In genomic region chr4:7067523-7068278, GRCh38 we compare ENCODE assay signal across 1 cellular context.
TF ChIP-seq lines count a peak whose summit lies in the region.

GRPEL1 (minus strand) TSS chr4:7068064; CDS start chr4:7068032, 32 bp downstream.

TF ChIP-seq in GM12878, 131 proteins besides CTCF, POLR2A, EP300 and RAD21 (continued from another document):
- TF ChIP-seq SMC3 (IDR thresholded peaks at IDR 0.05; ENCODE audit: borderline replicate concordance, low read length), result no peak
- TF ChIP-seq SIX5 (IDR thresholded peaks at IDR 0.05; ENCODE audit: low read depth, low read length, severe bottlenecking), result peak; percentile 4
- no peak for TF ChIP-seq TCF3 (IDR thresholded peaks at IDR 0.05; ENCODE audit: borderline replicate concordance, insufficient read depth, low read depth, low read length)
- no peak for TF ChIP-seq BCL11A (IDR thresholded peaks at IDR 0.05; ENCODE audit: low read depth, low read length)
- 0 out of 2 replicates have a peak, but pooled peaks have one; percentile 79 for TF ChIP-seq HDAC2 (IDR thresholded peaks at IDR 0.05)
- TF ChIP-seq ZBTB4 (CRISPR knock-in tag; IDR thresholded peaks at IDR 0.05), result no peak
- TF ChIP-seq BACH1 (IDR thresholded peaks at IDR 0.05; ENCODE audit: borderline replicate concordance), result peak; percentile 26; the same call in 1 of the 2 replicates
- TF ChIP-seq MYC (IDR thresholded peaks at IDR 0.05; ENCODE audit: insufficient read depth, insufficient read length, insufficient replicate concordance, low read length, severe bottlenecking), result peak; percentile 47
- TF ChIP-seq PKNOX1 (IDR thresholded peaks at IDR 0.05), result peak; percentile 99
- TF ChIP-seq SUPT20H (IDR thresholded peaks at IDR 0.05; ENCODE audit: borderline replicate concordance, control insufficient read depth, low read depth, low read length), result no peak
- peak; percentile 38 for TF ChIP-seq USF1 (IDR thresholded peaks at IDR 0.05; ENCODE audit: borderline replicate concordance, extremely low read length, insufficient read depth, low read depth, low read length)
- TF ChIP-seq NFXL1 (IDR thresholded peaks at IDR 0.05; ENCODE audit: borderline replicate concordance), result no peak
- no peak for TF ChIP-seq BRCA1 (IDR thresholded peaks at IDR 0.05; ENCODE audit: low read depth, low read length)
- no peak for TF ChIP-seq ZNF24 (IDR thresholded peaks at IDR 0.05)
- no peak for TF ChIP-seq E2F4 (IDR thresholded peaks at IDR 0.05; ENCODE audit: low read depth, low read length)
- peak; percentile 75; the same call in 1 of the 2 replicates for TF ChIP-seq NR2F1 (conservative IDR thresholded peaks at IDR 0.05)
- no peak for TF ChIP-seq MTA2 (IDR thresholded peaks at IDR 0.05; ENCODE audit: low read depth)
- no peak for TF ChIP-seq CUX1 (IDR thresholded peaks at IDR 0.05; ENCODE audit: insufficient replicate concordance, low read depth, low read length)
- no peak for TF ChIP-seq SRF (IDR thresholded peaks at IDR 0.05; ENCODE audit: low read depth in 2 of 2, low read length in 2 of 2)
- TF ChIP-seq CBX5 (IDR thresholded peaks at IDR 0.05; ENCODE audit: low read depth), result no peak
- no peak for TF ChIP-seq MYB (IDR thresholded peaks at IDR 0.05; ENCODE audit: borderline replicate concordance, low read depth, low read length)
- no peak for TF ChIP-seq ZBTB11 (CRISPR knock-in tag; IDR thresholded peaks at IDR 0.05)
- TF ChIP-seq SREBF2 (IDR thresholded peaks at IDR 0.05; ENCODE audit: low read length), result no peak
- TF ChIP-seq DPF2 (IDR thresholded peaks at IDR 0.05), result peak; percentile 91
- TF ChIP-seq FOS (IDR thresholded peaks at IDR 0.05; ENCODE audit: borderline replicate concordance, extremely low read depth, insufficient read length), result peak; percentile 36
- peak; percentile 98 for TF ChIP-seq PBX3 (IDR thresholded peaks at IDR 0.05; ENCODE audit: insufficient replicate concordance, low read depth, low read length)
- TF ChIP-seq SIN3A (IDR thresholded peaks at IDR 0.05; ENCODE audit: low read depth, low read length), result peak; percentile 62; the same call in 1 of the 2 replicates
- no peak for TF ChIP-seq RAD51 (IDR thresholded peaks at IDR 0.05)
- peak; percentile 98 for TF ChIP-seq HDGF (IDR thresholded peaks at IDR 0.05)
- TF ChIP-seq POU2F2 (IDR thresholded peaks at IDR 0.05; ENCODE audit: borderline replicate concordance, low read depth, low read length), result no peak; the same call in 2 of the 3 replicates
- peak; percentile 81 for TF ChIP-seq CREB1 (IDR thresholded peaks at IDR 0.05; ENCODE audit: low read depth)
- TF ChIP-seq CHD4 (IDR thresholded peaks at IDR 0.05), result no peak
- TF ChIP-seq IRF3 (IDR thresholded peaks at IDR 0.05), result peak; percentile 73; the same call in 1 of the 2 replicates
- no peak for TF ChIP-seq ZNF274 (IDR thresholded peaks at IDR 0.05; ENCODE audit: insufficient read depth, insufficient read length)
